In genomic region chr16:30075503-30076275, GRCh38 we compare ENCODE assay signal across 8 cellular contexts. TPM values are rescaled to one million over a fixed set of nuclear protein-coding genes. Genes with fewer than 3 reads are reported as not detected.
DNase-seq lines count a peak whose midpoint lies in the region; ATAC-seq and TF ChIP-seq lines count a peak whose summit lies in the region.

Gene PPP4C (plus strand): TSS chr16:30075994. CDS start chr16:30076378, 384 bp downstream.

- H3K4me3 ChIP-seq in H7 (ENCODE audit: insufficient read depth, low read depth, low read length) (peak within 1 kb of the TSS; percentile 92), suprapubic skin (peak within 1 kb of the TSS; percentile 80)

- H3K9me3 ChIP-seq in suprapubic skin: no peaks in the 10 kb centered on the region

- H3K4me1 ChIP-seq in suprapubic skin: peaks cover 35% of the 10 kb centered on the region

- peak; percentile 94 for DNase-seq in DMS53 (lab: John Stamatoyannopoulos, UW)
- DNase-seq in H7: peak; percentile 99
- peak; percentile 90 for DNase-seq in NAMALWA (ENCODE audit: low spot score)
- peak; percentile 91 for DNase-seq in activated naive CD4-positive, alpha-beta T cell treated with anti-CD3 and anti-CD28 coated beads, Interleukin-2, amount 50 U/mL, for 16 hours
- peak; percentile 83 for DNase-seq in globus pallidus (ENCODE audit: low spot score)
- DNase-seq in omental fat pad (ENCODE audit: low spot score): peak; percentile 82
- DNase-seq in suprapubic skin (ENCODE audit: low spot score in 2 of 2): peak; percentile 95 to 96

- H3K27me3 ChIP-seq in H7 (ENCODE audit: control insufficient read depth, insufficient read depth, low read length): no peaks in the 10 kb centered on the region
- H3K27me3 ChIP-seq in suprapubic skin: no peaks in the 10 kb centered on the region

- ATAC-seq in SK-N-SH treated with all-trans-retinoic acid at 6 μM for 48 hours (peak; percentile 94), omental fat pad (ENCODE audit: low FRiP score) (peak; percentile 90)

- peak within 1 kb of the TSS; percentile 87 for H3K27ac ChIP-seq in suprapubic skin

- peak in 1 of 2 donors; percentile 80 for TF ChIP-seq POLR2A in suprapubic skin (IDR thresholded peaks at IDR 0.05)

- WGBS in suprapubic skin: 3% methylated on average over 34 of the region's 67 CpGs

- TF ChIP-seq CTCF in omental fat pad (IDR thresholded peaks at IDR 0.05): no peak
- TF ChIP-seq CTCF in suprapubic skin (IDR thresholded peaks at IDR 0.05): no peak

- no peak for TF ChIP-seq EP300 in suprapubic skin (IDR thresholded peaks at IDR 0.05)

- H3K36me3 ChIP-seq in H7 (replicated peaks; ENCODE audit: control insufficient read depth, insufficient read depth, low read length) (peaks cover 17% of the 10 kb centered on the region), suprapubic skin (peaks cover 46% of the 10 kb centered on the region)

TF ChIP-seq in SK-N-SH treated with all-trans-retinoic acid at 6 μM for 48 hours, 23 proteins besides CTCF, POLR2A, EP300 and RAD21:
- TF ChIP-seq CREB5 (CRISPR knock-in tag; IDR thresholded peaks at IDR 0.05; ENCODE audit: low read depth) (0 out of 2 replicates have a peak, but pooled peaks have one; percentile 35), ZFP30 (CRISPR knock-in tag; IDR thresholded peaks at IDR 0.05) (no peak), GLIS3 (CRISPR knock-in tag; IDR thresholded peaks at IDR 0.05) (peak; percentile 67; the same call in 1 of the 2 replicates), SNAI2 (CRISPR knock-in tag; IDR thresholded peaks at IDR 0.05) (no peak), PPARA (CRISPR knock-in tag; IDR thresholded peaks at IDR 0.05; ENCODE audit: borderline replicate concordance) (no peak), ZNF70 (CRISPR knock-in tag; IDR thresholded peaks at IDR 0.05) (no peak), RARB (CRISPR knock-in tag; IDR thresholded peaks at IDR 0.05) (no peak; the same call in 1 of the 2 replicates), ZFP3 (CRISPR knock-in tag; IDR thresholded peaks at IDR 0.05) (no peak), ARNTL (CRISPR knock-in tag; IDR thresholded peaks at IDR 0.05; ENCODE audit: borderline replicate concordance, low read depth) (no peak), ISL1 (CRISPR knock-in tag; IDR thresholded peaks at IDR 0.05) (no peak), ESRRG (CRISPR knock-in tag; IDR thresholded peaks at IDR 0.05) (no peak), BACH2 (CRISPR knock-in tag; IDR thresholded peaks at IDR 0.05; ENCODE audit: borderline replicate concordance) (no peak), POU6F1 (CRISPR knock-in tag; IDR thresholded peaks at IDR 0.05; ENCODE audit: borderline replicate concordance, low read depth) (no peak), CSDC2 (CRISPR knock-in tag; IDR thresholded peaks at IDR 0.05) (no peak), ZC3H10 (CRISPR knock-in tag; IDR thresholded peaks at IDR 0.05) (no peak)
- TF ChIP-seq, protein P1, sequence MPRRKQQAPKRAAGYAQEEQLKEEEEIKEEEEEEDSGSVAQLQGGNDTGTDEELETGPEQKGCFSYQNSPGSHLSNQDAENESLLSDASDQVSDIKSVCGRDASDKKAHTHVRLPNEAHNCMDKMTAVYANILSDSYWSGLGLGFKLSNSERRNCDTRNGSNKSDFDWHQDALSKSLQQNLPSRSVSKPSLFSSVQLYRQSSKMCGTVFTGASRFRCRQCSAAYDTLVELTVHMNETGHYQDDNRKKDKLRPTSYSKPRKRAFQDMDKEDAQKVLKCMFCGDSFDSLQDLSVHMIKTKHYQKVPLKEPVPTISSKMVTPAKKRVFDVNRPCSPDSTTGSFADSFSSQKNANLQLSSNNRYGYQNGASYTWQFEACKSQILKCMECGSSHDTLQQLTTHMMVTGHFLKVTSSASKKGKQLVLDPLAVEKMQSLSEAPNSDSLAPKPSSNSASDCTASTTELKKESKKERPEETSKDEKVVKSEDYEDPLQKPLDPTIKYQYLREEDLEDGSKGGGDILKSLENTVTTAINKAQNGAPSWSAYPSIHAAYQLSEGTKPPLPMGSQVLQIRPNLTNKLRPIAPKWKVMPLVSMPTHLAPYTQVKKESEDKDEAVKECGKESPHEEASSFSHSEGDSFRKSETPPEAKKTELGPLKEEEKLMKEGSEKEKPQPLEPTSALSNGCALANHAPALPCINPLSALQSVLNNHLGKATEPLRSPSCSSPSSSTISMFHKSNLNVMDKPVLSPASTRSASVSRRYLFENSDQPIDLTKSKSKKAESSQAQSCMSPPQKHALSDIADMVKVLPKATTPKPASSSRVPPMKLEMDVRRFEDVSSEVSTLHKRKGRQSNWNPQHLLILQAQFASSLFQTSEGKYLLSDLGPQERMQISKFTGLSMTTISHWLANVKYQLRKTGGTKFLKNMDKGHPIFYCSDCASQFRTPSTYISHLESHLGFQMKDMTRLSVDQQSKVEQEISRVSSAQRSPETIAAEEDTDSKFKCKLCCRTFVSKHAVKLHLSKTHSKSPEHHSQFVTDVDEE (CRISPR knock-in tag; IDR thresholded peaks at IDR 0.05): no peak
- TF ChIP-seq, protein P2, sequence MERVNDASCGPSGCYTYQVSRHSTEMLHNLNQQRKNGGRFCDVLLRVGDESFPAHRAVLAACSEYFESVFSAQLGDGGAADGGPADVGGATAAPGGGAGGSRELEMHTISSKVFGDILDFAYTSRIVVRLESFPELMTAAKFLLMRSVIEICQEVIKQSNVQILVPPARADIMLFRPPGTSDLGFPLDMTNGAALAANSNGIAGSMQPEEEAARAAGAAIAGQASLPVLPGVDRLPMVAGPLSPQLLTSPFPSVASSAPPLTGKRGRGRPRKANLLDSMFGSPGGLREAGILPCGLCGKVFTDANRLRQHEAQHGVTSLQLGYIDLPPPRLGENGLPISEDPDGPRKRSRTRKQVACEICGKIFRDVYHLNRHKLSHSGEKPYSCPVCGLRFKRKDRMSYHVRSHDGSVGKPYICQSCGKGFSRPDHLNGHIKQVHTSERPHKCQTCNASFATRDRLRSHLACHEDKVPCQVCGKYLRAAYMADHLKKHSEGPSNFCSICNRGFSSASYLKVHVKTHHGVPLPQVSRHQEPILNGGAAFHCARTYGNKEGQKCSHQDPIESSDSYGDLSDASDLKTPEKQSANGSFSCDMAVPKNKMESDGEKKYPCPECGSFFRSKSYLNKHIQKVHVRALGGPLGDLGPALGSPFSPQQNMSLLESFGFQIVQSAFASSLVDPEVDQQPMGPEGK (CRISPR knock-in tag; IDR thresholded peaks at IDR 0.05; ENCODE audit: borderline replicate concordance): no peak

RNA-seq across cellular contexts. Expression of gene PPP4C, which starts in this region (rescaled TPM):
- total RNA-seq in H7 (2014; rRNA removed; shearing (Covaris generic)): 201 and 256 TPM in 2 replicates
- total RNA-seq in omental fat pad: 10 to 100 TPM; 49.8 to 59.1 (median 56.3) TPM
- 10 to 100 TPM; 52.0 to 66.0 (median 61.2) TPM for total RNA-seq in suprapubic skin

Comparison
In these comparisons a context has a peak if more than half of its experiments do, and no peak if none do; other contexts are left out.
1. Peak in every context shown above with its lines: DNase-seq, ATAC-seq, H3K4me3 ChIP-seq and H3K27ac ChIP-seq.